4 cellular contexts compared by ENCODE assay signal in genomic region chr4:51874551-51874950, GRCh38.
"Had no signal": no experiment of that assay in that cellular context is flagged by ENCODE, and none has a peak within 500 bp of the region (broad histone marks: within the 10 kb centered on the region; RNA-seq: fewer than 3 reads in every experiment).

No MANE protein-coding gene starts in this region.

- H3K9me3 Mint-ChIP-seq: GM23338, H9 had no signal

- H3K4me1 Mint-ChIP-seq: GM23338, H9 had no signal

- H3K4me3 Mint-ChIP-seq: GM23338, H9, IgD-negative memory B cell had no signal

- H3K27ac Mint-ChIP-seq: GM23338, IgD-negative memory B cell had no signal

- H3K4me3 ChIP-seq: GM23338 had no signal

- H3K27me3 Mint-ChIP-seq: IgD-negative memory B cell had no signal

- ATAC-seq: GM23338 had no signal

- DNase-seq: H9, HCEC 1CT had no signal
